ENCODE assay signal across 9 cellular contexts in the genomic region with DNA sequence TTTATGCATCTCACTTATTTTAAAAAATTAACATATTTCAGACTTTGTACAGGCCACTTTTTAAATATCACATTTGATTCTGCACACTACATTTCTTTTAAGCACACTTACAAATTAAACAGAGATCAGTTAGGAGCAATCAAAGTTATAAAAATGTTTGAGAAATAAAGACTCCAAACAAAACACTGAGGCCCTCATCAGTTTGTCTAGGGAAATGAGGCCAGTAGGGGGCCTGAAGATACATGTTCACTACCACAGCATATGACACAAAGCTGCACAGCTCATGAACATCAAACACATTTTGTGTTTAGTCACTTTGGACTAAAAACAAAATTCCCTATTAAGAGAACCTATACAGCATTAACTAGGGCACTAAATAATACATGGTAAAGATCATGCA.
DNase-seq lines count a peak whose midpoint lies in the region; TF ChIP-seq lines count a peak whose summit lies in the region.
"Had no signal": no experiment of that assay in that cellular context is flagged by ENCODE, and none has a peak within 500 bp of the region (broad histone marks: within the 10 kb centered on the region; RNA-seq: fewer than 3 reads in every experiment).

No MANE protein-coding gene starts in this region.

- no peaks in the 10 kb centered on the region for H3K79me2 ChIP-seq in neural progenitor cell (ENCODE audit: low read depth)

- intact Hi-C loops in colonic mucosa (cut with DNase I) = no loop called here

- no peak overlapping the region for H3K27ac Mint-ChIP-seq in neural progenitor cell

- H3K4me3 Mint-ChIP-seq in neural progenitor cell = no peak overlapping the region

- H3K4me2 ChIP-seq in neural progenitor cell = no peak overlapping the region

- H3K4me1 Mint-ChIP-seq in neural progenitor cell = peaks cover 6% of the 10 kb centered on the region

- H3K4me1 ChIP-seq in colonic mucosa (no peaks in the 10 kb centered on the region), neural progenitor cell (peaks cover 2% of the 10 kb centered on the region)

- H3K36me3 Mint-ChIP-seq in neural progenitor cell = no peaks in the 10 kb centered on the region

- no peak overlapping the region for H2AFZ ChIP-seq in neural progenitor cell (replicated peaks)

- H3K27me3 ChIP-seq in colonic mucosa (no peaks in the 10 kb centered on the region), neural progenitor cell (no peaks in the 10 kb centered on the region)

- TF ChIP-seq CTCF in colonic mucosa (IDR thresholded peaks at IDR 0.05) = peak; percentile 26
- peak; percentile 26 for TF ChIP-seq CTCF in neural progenitor cell (IDR thresholded peaks at IDR 0.05)

- no peaks in the 10 kb centered on the region for H4K20me1 ChIP-seq in neural progenitor cell (ENCODE audit: low read depth)

- peak; percentile 71 for DNase-seq in GM03348 (ENCODE audit: low spot score)
- peak; percentile 54 for DNase-seq in LHCN-M2 (ENCODE audit: low read depth)
- DNase-seq in colonic mucosa = no peak
- DNase-seq in neural progenitor cell (ENCODE audit: low spot score) = no peak
- no peak for DNase-seq in stimulated activated CD4-positive, alpha-beta T cell treated with anti-CD3 and anti-CD28 coated beads, Interleukin-2, amount 100 ng/mL, for 48 hours
- no peak for DNase-seq in retina
- DNase-seq in NCI-H2171 (lab: John Stamatoyannopoulos, UW) = no peak
- DNase-seq in NK-92 treated with Interleukin-12 subunit alpha and Interleukin-12 subunit beta, amount 100 ng/mL, for 24 hours (lab: John Stamatoyannopoulos, UW) = no peak
- DNase-seq: activated CD8-positive, alpha-beta memory T cell treated with anti-CD3 and anti-CD28 coated beads, Interleukin-2, amount 50 U/mL, for 48 hours had no signal

- H3K9ac ChIP-seq in colonic mucosa (ENCODE audit: low read depth in 2 of 2, low read length in 2 of 2) = no peak overlapping the region
- no peak overlapping the region for H3K9ac ChIP-seq in neural progenitor cell

- H3K36me3 ChIP-seq in colonic mucosa = no peaks in the 10 kb centered on the region
- H3K36me3 ChIP-seq in neural progenitor cell = no peaks in the 10 kb centered on the region

- H3K27me3 Mint-ChIP-seq in neural progenitor cell (ENCODE audit: insufficient read depth, low read depth) = no peaks in the 10 kb centered on the region

- H3K4me3 ChIP-seq in colonic mucosa = no peak overlapping the region
- H3K4me3 ChIP-seq in neural progenitor cell = no peak overlapping the region

- H3F3A ChIP-seq in neural progenitor cell (ENCODE audit: low read depth) = no peaks in the 10 kb centered on the region

- no peaks in the 10 kb centered on the region for H3K9me3 Mint-ChIP-seq in neural progenitor cell

- H3K27ac ChIP-seq in colonic mucosa = no peak overlapping the region
- no peak overlapping the region for H3K27ac ChIP-seq in neural progenitor cell

- no peaks in the 10 kb centered on the region for H3K9me3 ChIP-seq in colonic mucosa
- H3K9me3 ChIP-seq in neural progenitor cell (ENCODE audit: low read depth) = no peaks in the 10 kb centered on the region

Comparison
In these comparisons a context has a peak if more than half of its experiments do, and no peak if none do; other contexts are left out.
1. DNase-seq: peak in GM03348 (single experiment) and LHCN-M2 (single experiment); none in colonic mucosa (single experiment), neural progenitor cell (single experiment), stimulated activated CD4-positive, alpha-beta T cell treated with anti-CD3 and anti-CD28 coated beads, Interleukin-2, amount 100 ng/mL, for 48 hours (0 of 2), retina (single experiment), NCI-H2171 (single experiment) and NK-92 treated with Interleukin-12 subunit alpha and Interleukin-12 subunit beta, amount 100 ng/mL, for 24 hours (single experiment).